Comparison of ENCODE assay signal across 8 cellular contexts in the genomic region with DNA sequence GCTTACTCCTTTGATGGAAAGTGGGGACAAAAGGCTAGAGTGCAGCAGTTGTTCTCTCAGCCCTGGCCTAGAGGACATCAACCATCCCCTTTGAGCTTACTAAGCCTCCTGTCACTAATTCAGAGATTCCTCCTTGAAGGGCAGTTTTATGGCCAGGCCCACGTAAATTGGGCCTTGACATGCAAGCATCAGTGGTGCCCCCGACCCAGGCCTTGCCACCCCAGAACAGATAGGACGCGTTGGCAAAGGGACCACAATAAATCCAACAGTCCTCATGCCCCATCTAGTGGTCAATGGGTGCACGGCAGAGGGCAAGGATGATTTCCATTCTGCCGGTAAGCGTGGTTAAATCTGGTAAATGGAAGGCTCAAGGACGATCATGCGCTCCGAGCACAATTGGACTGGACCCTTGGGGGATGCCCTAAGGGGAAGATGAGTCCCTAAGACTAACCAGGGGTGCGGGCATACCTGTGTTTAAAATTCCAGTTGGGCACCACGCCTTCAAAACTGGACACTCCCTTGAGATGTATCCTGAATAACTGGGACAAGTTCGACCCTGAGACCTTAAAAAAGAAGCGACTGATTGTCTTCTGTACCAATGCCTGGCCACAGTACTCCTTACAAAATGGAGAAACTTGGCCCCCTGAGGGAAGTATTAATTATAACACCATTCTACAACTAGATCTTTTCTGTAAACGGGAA. TPM values are rescaled to one million over a fixed set of nuclear protein-coding genes. Genes with fewer than 3 reads are reported as not detected.
DNase-seq lines count a peak whose midpoint lies in the region; ATAC-seq and TF ChIP-seq lines count a peak whose summit lies in the region.

No MANE protein-coding gene starts in this region.

- DNase-seq in NCI-H510A treated with DMSO at 0.1 percent for 48 hours (lab: John Stamatoyannopoulos, UW) (peak; percentile 19), NCI-H510A (lab: John Stamatoyannopoulos, UW) (no peak), NCI-H1105 treated with DMSO at 0.1 percent for 48 hours (lab: John Stamatoyannopoulos, UW) (peak; percentile 41), dorsolateral prefrontal cortex (peak in 9 of 10 donors; percentile 35 to 78 (median 52)), lung microvascular endothelial cell (ENCODE audit: low read depth in 2 of 2) (peak; percentile 51 to 70)
- DNase-seq in activated CD4-positive, alpha-beta T cell treated with anti-CD3 and anti-CD28 coated beads, Interleukin-2, amount 50 U/mL, for 4 hours = peak; percentile 68 to 72
- peak; percentile 30 to 34 for DNase-seq in stimulated activated CD8-positive, alpha-beta memory T cell treated with anti-CD3 and anti-CD28 coated beads, Interleukin-15, amount 100 ng/mL, for 48 hours (ENCODE audit: low read depth in 2 of 2)

- H3K27ac ChIP-seq in dorsolateral prefrontal cortex = peak overlapping the region in 1 of 59 donors; percentile 10

- intact Hi-C loops in dorsolateral prefrontal cortex (cut with DNase I) = loop anchor here in 1 of 2 donors (5.0 kb wide), 1 partner anchor 337 kb away; no protein-coding TSS in a partner anchor

- TF ChIP-seq CTCF in dorsolateral prefrontal cortex (IDR thresholded peaks at IDR 0.05 in 54 of 56, conservative IDR thresholded peaks at IDR 0.05 in 2 of 56; ENCODE audit: low read depth in 1 of 56, partially characterized antibody in 56 of 56) = peak; percentile 54 to 90 (median 84)

- H3K4me3 ChIP-seq in dorsolateral prefrontal cortex = no peak overlapping the region

- H3K27me3 ChIP-seq in dorsolateral prefrontal cortex = no peaks in the 10 kb centered on the region

- ATAC-seq in HG02623 (IDR thresholded peaks at IDR 0.05; ENCODE audit: unreplicated experiment) = peak; percentile 94

RNA-seq across cellular contexts. Expression of a gene that starts 32.6 kb away (rescaled TPM):
- total RNA-seq in dorsolateral prefrontal cortex (10 to 100 TPM; 25.2 to 62.1 (median 36.1) TPM), lung microvascular endothelial cell (5.0 and 14.3 TPM in 2 replicates)
